Comparison of ENCODE assay signal across 1 cellular context in the genomic region with DNA sequence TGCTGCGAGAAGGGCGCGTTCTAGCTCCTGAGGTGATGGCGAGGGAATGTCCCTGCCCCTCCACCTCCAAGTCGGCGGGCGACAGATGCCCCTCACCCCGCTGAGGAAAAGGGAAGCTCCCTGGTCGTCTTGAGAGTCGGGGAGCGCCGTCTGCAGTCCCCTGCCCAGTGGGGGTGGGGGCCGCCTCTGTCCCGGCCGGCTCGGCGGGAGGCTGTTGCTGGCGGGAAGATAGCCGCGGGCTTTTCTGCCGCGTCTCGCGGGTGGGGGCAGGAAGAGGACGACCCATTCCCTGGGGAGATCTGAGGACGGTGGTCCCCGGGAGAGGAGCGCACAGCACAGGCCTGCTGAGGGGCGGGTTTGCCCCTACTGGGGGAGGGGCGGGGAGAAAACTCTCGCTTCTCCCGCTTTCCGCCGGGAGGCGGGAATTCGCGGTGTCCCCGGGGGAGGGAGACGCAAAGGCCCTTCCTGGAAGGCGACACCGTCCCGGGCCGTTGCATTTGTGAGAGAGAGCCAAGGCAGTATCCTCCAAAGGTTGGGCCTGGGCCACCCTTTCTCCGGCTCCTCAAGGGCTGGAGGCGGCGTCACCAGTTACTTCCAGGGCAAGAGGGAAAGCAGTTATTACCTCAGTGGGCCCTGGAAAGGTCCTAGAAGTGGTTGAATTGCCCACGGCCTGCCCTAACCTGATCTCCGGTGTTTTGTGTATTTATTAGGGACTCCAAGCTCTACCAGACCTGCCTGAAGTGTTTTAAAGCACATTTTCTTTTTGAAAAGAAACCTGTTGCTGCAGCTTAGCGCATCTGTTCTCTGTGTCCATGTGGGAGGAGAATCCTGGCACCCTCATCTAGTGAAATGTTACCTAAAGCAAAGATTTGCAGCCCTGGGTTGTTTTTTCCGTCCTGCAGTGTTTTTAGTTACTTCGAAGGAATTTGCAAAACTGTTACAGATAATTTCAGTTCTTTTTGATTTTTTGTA.
TF ChIP-seq lines count a peak whose summit lies in the region.

No MANE protein-coding gene starts in this region.

TF ChIP-seq in K562, 482 proteins besides CTCF, POLR2A, EP300 and RAD21 (continued from another document):
- TF ChIP-seq, protein P1, sequence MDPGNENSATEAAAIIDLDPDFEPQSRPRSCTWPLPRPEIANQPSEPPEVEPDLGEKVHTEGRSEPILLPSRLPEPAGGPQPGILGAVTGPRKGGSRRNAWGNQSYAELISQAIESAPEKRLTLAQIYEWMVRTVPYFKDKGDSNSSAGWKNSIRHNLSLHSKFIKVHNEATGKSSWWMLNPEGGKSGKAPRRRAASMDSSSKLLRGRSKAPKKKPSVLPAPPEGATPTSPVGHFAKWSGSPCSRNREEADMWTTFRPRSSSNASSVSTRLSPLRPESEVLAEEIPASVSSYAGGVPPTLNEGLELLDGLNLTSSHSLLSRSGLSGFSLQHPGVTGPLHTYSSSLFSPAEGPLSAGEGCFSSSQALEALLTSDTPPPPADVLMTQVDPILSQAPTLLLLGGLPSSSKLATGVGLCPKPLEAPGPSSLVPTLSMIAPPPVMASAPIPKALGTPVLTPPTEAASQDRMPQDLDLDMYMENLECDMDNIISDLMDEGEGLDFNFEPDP (CRISPR knock-in tag; IDR thresholded peaks at IDR 0.05), result no peak
- TF ChIP-seq NR2F6 (CRISPR knock-in tag; IDR thresholded peaks at IDR 0.05) (no peak), TFAM (CRISPR knock-in tag; conservative IDR thresholded peaks at IDR 0.05) (no peak), HDGF (IDR thresholded peaks at IDR 0.05) (no peak), KDM5B (IDR thresholded peaks at IDR 0.05; ENCODE audit: insufficient replicate concordance, low read depth, low read length) (peak; percentile 63), NCOR1 (IDR thresholded peaks at IDR 0.05) (peak; percentile 54), ZNF263 (CRISPR knock-in tag; IDR thresholded peaks at IDR 0.05; ENCODE audit: borderline replicate concordance) (peak; percentile 61; the same call in 1 of the 2 replicates), MAZ (CRISPR knock-in tag; conservative IDR thresholded peaks at IDR 0.05 in 1 of 2, IDR thresholded peaks at IDR 0.05 in 1 of 2) (peak; percentile 58 to 77), PHF8 (IDR thresholded peaks at IDR 0.05; ENCODE audit: borderline replicate concordance, low read length) (peak; percentile 65), FOXK1 (CRISPR knock-in tag; IDR thresholded peaks at IDR 0.05; ENCODE audit: borderline replicate concordance) (peak; percentile 97), GATAD2A (IDR thresholded peaks at IDR 0.05) (peak; percentile 66; the same call in 1 of the 2 replicates), FOXP1 (CRISPR knock-in tag; IDR thresholded peaks at IDR 0.05) (no peak), XRCC5 (IDR thresholded peaks at IDR 0.05; ENCODE audit: low read depth, low read length) (no peak), HIVEP1 (CRISPR knock-in tag; IDR thresholded peaks at IDR 0.05) (no peak), CBX3 (IDR thresholded peaks at IDR 0.05; ENCODE audit: borderline replicate concordance in 1 of 2, low read length in 2 of 2) (no peak), NUFIP1 (IDR thresholded peaks at IDR 0.05; ENCODE audit: partially characterized antibody) (no peak)
- TF ChIP-seq, protein P2, sequence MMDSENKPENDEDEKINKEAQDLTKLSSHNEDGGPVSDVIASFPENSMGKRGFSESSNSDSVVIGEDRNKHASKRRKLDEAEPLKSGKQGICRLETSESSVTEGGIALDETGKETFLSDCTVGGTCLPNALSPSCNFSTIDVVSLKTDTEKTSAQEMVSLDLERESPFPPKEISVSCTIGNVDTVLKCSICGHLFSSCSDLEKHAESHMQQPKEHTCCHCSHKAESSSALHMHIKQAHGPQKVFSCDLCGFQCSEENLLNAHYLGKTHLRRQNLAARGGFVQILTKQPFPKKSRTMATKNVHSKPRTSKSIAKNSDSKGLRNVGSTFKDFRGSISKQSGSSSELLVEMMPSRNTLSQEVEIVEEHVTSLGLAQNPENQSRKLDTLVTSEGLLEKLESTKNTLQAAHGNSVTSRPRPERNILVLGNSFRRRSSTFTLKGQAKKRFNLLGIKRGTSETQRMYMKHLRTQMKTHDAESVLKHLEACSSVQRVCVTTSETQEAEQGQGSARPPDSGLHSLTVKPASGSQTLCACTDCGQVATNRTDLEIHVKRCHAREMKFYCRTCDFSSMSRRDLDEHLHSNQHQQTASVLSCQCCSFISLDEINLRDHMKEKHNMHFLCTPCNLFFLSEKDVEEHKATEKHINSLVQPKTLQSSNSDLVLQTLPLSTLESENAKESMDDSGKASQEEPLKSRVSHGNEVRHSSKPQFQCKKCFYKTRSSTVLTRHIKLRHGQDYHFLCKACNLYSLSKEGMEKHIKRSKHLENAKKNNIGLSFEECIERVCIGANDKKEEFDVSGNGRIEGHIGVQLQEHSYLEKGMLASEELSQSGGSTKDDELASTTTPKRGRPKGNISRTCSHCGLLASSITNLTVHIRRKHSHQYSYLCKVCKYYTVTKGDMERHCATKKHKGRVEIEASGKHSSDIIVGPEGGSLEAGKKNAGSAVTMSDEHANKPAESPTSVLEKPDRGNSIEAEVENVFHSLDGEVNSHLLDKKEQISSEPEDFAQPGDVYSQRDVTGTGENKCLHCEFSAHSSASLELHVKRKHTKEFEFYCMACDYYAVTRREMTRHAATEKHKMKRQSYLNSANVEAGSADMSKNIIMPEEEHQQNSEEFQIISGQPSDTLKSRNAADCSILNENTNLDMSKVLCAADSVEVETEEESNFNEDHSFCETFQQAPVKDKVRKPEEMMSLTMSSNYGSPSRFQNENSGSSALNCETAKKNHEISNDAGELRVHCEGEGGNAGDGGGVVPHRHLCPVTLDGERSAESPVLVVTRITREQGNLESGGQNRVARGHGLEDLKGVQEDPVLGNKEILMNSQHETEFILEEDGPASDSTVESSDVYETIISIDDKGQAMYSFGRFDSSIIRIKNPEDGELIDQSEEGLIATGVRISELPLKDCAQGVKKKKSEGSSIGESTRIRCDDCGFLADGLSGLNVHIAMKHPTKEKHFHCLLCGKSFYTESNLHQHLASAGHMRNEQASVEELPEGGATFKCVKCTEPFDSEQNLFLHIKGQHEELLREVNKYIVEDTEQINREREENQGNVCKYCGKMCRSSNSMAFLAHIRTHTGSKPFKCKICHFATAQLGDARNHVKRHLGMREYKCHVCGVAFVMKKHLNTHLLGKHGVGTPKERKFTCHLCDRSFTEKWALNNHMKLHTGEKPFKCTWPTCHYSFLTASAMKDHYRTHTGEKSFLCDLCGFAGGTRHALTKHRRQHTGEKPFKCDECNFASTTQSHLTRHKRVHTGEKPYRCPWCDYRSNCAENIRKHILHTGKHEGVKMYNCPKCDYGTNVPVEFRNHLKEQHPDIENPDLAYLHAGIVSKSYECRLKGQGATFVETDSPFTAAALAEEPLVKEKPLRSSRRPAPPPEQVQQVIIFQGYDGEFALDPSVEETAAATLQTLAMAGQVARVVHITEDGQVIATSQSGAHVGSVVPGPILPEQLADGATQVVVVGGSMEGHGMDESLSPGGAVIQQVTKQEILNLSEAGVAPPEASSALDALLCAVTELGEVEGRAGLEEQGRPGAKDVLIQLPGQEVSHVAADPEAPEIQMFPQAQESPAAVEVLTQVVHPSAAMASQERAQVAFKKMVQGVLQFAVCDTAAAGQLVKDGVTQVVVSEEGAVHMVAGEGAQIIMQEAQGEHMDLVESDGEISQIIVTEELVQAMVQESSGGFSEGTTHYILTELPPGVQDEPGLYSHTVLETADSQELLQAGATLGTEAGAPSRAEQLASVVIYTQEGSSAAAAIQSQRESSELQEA (IDR thresholded peaks at IDR 0.05; ENCODE audit: low read depth), result no peak
- TF ChIP-seq, protein P3, sequence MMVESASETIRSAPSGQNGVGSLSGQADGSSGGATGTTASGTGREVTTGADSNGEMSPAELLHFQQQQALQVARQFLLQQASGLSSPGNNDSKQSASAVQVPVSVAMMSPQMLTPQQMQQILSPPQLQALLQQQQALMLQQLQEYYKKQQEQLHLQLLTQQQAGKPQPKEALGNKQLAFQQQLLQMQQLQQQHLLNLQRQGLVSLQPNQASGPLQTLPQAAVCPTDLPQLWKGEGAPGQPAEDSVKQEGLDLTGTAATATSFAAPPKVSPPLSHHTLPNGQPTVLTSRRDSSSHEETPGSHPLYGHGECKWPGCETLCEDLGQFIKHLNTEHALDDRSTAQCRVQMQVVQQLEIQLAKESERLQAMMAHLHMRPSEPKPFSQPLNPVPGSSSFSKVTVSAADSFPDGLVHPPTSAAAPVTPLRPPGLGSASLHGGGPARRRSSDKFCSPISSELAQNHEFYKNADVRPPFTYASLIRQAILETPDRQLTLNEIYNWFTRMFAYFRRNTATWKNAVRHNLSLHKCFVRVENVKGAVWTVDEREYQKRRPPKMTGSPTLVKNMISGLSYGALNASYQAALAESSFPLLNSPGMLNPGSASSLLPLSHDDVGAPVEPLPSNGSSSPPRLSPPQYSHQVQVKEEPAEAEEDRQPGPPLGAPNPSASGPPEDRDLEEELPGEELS (CRISPR knock-in tag; IDR thresholded peaks at IDR 0.05; ENCODE audit: borderline replicate concordance), result peak; percentile 80; the same call in 1 of the 2 replicates
- TF ChIP-seq, protein P4, sequence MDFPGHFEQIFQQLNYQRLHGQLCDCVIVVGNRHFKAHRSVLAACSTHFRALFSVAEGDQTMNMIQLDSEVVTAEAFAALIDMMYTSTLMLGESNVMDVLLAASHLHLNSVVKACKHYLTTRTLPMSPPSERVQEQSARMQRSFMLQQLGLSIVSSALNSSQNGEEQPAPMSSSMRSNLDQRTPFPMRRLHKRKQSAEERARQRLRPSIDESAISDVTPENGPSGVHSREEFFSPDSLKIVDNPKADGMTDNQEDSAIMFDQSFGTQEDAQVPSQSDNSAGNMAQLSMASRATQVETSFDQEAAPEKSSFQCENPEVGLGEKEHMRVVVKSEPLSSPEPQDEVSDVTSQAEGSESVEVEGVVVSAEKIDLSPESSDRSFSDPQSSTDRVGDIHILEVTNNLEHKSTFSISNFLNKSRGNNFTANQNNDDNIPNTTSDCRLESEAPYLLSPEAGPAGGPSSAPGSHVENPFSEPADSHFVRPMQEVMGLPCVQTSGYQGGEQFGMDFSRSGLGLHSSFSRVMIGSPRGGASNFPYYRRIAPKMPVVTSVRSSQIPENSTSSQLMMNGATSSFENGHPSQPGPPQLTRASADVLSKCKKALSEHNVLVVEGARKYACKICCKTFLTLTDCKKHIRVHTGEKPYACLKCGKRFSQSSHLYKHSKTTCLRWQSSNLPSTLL (IDR thresholded peaks at IDR 0.05), result no peak
- TF ChIP-seq, protein P5, sequence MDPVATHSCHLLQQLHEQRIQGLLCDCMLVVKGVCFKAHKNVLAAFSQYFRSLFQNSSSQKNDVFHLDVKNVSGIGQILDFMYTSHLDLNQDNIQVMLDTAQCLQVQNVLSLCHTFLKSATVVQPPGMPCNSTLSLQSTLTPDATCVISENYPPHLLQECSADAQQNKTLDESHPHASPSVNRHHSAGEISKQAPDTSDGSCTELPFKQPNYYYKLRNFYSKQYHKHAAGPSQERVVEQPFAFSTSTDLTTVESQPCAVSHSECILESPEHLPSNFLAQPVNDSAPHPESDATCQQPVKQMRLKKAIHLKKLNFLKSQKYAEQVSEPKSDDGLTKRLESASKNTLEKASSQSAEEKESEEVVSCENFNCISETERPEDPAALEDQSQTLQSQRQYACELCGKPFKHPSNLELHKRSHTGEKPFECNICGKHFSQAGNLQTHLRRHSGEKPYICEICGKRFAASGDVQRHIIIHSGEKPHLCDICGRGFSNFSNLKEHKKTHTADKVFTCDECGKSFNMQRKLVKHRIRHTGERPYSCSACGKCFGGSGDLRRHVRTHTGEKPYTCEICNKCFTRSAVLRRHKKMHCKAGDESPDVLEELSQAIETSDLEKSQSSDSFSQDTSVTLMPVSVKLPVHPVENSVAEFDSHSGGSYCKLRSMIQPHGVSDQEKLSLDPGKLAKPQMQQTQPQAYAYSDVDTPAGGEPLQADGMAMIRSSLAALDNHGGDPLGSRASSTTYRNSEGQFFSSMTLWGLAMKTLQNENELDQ (CRISPR knock-in tag; IDR thresholded peaks at IDR 0.05; ENCODE audit: borderline replicate concordance), result peak; percentile 84; the same call in 1 of the 2 replicates
- TF ChIP-seq, protein P6, sequence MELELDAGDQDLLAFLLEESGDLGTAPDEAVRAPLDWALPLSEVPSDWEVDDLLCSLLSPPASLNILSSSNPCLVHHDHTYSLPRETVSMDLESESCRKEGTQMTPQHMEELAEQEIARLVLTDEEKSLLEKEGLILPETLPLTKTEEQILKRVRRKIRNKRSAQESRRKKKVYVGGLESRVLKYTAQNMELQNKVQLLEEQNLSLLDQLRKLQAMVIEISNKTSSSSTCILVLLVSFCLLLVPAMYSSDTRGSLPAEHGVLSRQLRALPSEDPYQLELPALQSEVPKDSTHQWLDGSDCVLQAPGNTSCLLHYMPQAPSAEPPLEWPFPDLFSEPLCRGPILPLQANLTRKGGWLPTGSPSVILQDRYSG (tag; conservative IDR thresholded peaks at IDR 0.05; ENCODE audit: low read depth), result no peak
